Comparison of ENCODE assay signal across 7 cellular contexts in genomic region chr6:159693894-159694545, GRCh38. TPM values are rescaled to one million over a fixed set of nuclear protein-coding genes. Genes with fewer than 3 reads are reported as not detected.
A peak's percentile ranks its signal among the peaks of the same experiment; 100 is the strongest.
DNase-seq lines count a peak whose midpoint lies in the region; ATAC-seq, FAIRE-seq and TF ChIP-seq lines count a peak whose summit lies in the region.

No MANE protein-coding gene starts in this region.

- peak overlapping the region; percentile 80 for H3K4me3 ChIP-seq in coronary artery
- peak overlapping the region; percentile 94 to 97 for H3K4me3 ChIP-seq in left lung

- FAIRE-seq in HTR-8/SVneo (lab: Jason Lieb, UNC): no peak

- H3K27ac ChIP-seq in coronary artery: peak overlapping the region; percentile 96 to 98
- peak overlapping the region; percentile 98 for H3K27ac ChIP-seq in left lung

- H3K36me3 ChIP-seq in left lung: peaks cover 0 to 22% of the 10 kb centered on the region in 2 donors

- TF ChIP-seq CTCF in coronary artery (IDR thresholded peaks at IDR 0.05) (no peak), left lung (IDR thresholded peaks at IDR 0.05) (no peak)

- DNase-seq in HTR-8/SVneo (ENCODE audit: insufficient read length, low spot score) (peak; percentile 11), coronary artery (ENCODE audit: low spot score) (no peak), left lung (peak in 1 of 2 donors; percentile 67), GM19238 (ENCODE audit: insufficient read length, low spot score) (no peak)
- peak; percentile 13 to 26 for DNase-seq in stimulated activated naive CD8-positive, alpha-beta T cell treated with anti-CD3 and anti-CD28 coated beads, Interleukin-15, amount 100 ng/mL, for 72 hours

- peaks cover 40% of the 10 kb centered on the region for H3K4me1 Mint-ChIP-seq in T-helper 1 cell treated with Interleukin-12 subunit alpha and Interleukin-12 subunit beta and Interleukin-4 antibody, amounts not matched to agents 30 μg/mL and 1 μg/mL, for 36 hours (ENCODE audit: low read depth)
- H3K4me1 Mint-ChIP-seq in stimulated activated naive CD8-positive, alpha-beta T cell treated with anti-CD3 and anti-CD28 coated beads, Interleukin-15, amount 100 ng/mL, for 72 hours: peaks cover 47% of the 10 kb centered on the region

- H3K27ac Mint-ChIP-seq in T-helper 1 cell treated with Interleukin-12 subunit alpha and Interleukin-12 subunit beta and Interleukin-4 antibody, amounts not matched to agents 30 μg/mL and 1 μg/mL, for 36 hours: peak overlapping the region; percentile 95
- H3K27ac Mint-ChIP-seq in stimulated activated naive CD8-positive, alpha-beta T cell treated with anti-CD3 and anti-CD28 coated beads, Interleukin-15, amount 100 ng/mL, for 72 hours: peak overlapping the region; percentile 92 to 95

- H3K36me3 Mint-ChIP-seq in T-helper 1 cell treated with Interleukin-12 subunit alpha and Interleukin-12 subunit beta and Interleukin-4 antibody, amounts not matched to agents 30 μg/mL and 1 μg/mL, for 36 hours (ENCODE audit: low read depth): peaks cover 8% of the 10 kb centered on the region

- ATAC-seq in GM18505 (IDR thresholded peaks at IDR 0.05; ENCODE audit: unreplicated experiment): peak; percentile 1
- ATAC-seq in left lung: peak; percentile 49
- peak; percentile 41 for ATAC-seq in stimulated activated naive CD8-positive, alpha-beta T cell treated with anti-CD3 and anti-CD28 coated beads, Interleukin-15, amount 100 ng/mL, for 72 hours

- intact Hi-C loops in left lung (cut with DNase I): no loop called here

- no peaks in the 10 kb centered on the region for H3K9me3 Mint-ChIP-seq in T-helper 1 cell treated with Interleukin-12 subunit alpha and Interleukin-12 subunit beta and Interleukin-4 antibody, amounts not matched to agents 30 μg/mL and 1 μg/mL, for 36 hours
- H3K9me3 Mint-ChIP-seq in stimulated activated naive CD8-positive, alpha-beta T cell treated with anti-CD3 and anti-CD28 coated beads, Interleukin-15, amount 100 ng/mL, for 72 hours: no peaks in the 10 kb centered on the region

- no peak for TF ChIP-seq POLR2A in GM18505 (IDR thresholded peaks at IDR 0.05; ENCODE audit: borderline replicate concordance, extremely low read depth, insufficient read depth, insufficient read length)

- H3K9me3 ChIP-seq in left lung: no peaks in the 10 kb centered on the region

- peaks cover 8 to 51% of the 10 kb centered on the region in 2 donors for H3K4me1 ChIP-seq in left lung

- H3K27me3 ChIP-seq in left lung: no peaks in the 10 kb centered on the region

- H3K4me3 Mint-ChIP-seq in T-helper 1 cell treated with Interleukin-12 subunit alpha and Interleukin-12 subunit beta and Interleukin-4 antibody, amounts not matched to agents 30 μg/mL and 1 μg/mL, for 36 hours: peak overlapping the region; percentile 89
- peak overlapping the region; percentile 94 for H3K4me3 Mint-ChIP-seq in stimulated activated naive CD8-positive, alpha-beta T cell treated with anti-CD3 and anti-CD28 coated beads, Interleukin-15, amount 100 ng/mL, for 72 hours

- no peaks in the 10 kb centered on the region for H3K27me3 Mint-ChIP-seq in T-helper 1 cell treated with Interleukin-12 subunit alpha and Interleukin-12 subunit beta and Interleukin-4 antibody, amounts not matched to agents 30 μg/mL and 1 μg/mL, for 36 hours (ENCODE audit: low read depth)
- H3K27me3 Mint-ChIP-seq in stimulated activated naive CD8-positive, alpha-beta T cell treated with anti-CD3 and anti-CD28 coated beads, Interleukin-15, amount 100 ng/mL, for 72 hours: no peaks in the 10 kb centered on the region

RNA-seq across cellular contexts. Expression of gene SOD2, which starts 1.0 kb away (rescaled TPM):
- 100 to 1,000 TPM; 179 to 879 TPM for total RNA-seq in left lung

RNA-seq across cellular contexts. Expression of gene WTAP, which starts 33.3 kb away (rescaled TPM):
- 100 to 1,000 TPM in 1 of 2 donors, 10 to 100 TPM in 1; 66.6 to 104 TPM for total RNA-seq in left lung

Comparison
In these comparisons a context has a peak if more than half of its experiments do, and no peak if none do; other contexts are left out.
1. DNase-seq: peak in HTR-8/SVneo (single experiment) and stimulated activated naive CD8-positive, alpha-beta T cell treated with anti-CD3 and anti-CD28 coated beads, Interleukin-15, amount 100 ng/mL, for 72 hours (2 of 2); none in coronary artery (single experiment) and GM19238 (single experiment).
2. Peak in every context shown above with its lines, with median percentiles within 50 percentile points of each other: ATAC-seq.